ENCODE assay signal across 1 cellular context in genomic region chr7:1754345-1754908, GRCh38.
TF ChIP-seq lines count a peak whose summit lies in the region.

No MANE protein-coding gene starts in this region.

TF ChIP-seq in K562, 482 proteins besides CTCF, POLR2A, EP300 and RAD21 (continued from another document):
- TF ChIP-seq CHD7 (IDR thresholded peaks at IDR 0.05; ENCODE audit: low read depth, low read length), result no peak
- no peak for TF ChIP-seq SNIP1 (IDR thresholded peaks at IDR 0.05; ENCODE audit: low read depth)
- no peak for TF ChIP-seq ILF3 (IDR thresholded peaks at IDR 0.05; ENCODE audit: borderline replicate concordance)
- no peak for TF ChIP-seq NFATC3 (IDR thresholded peaks at IDR 0.05)
- no peak for TF ChIP-seq CGGBP1 (CRISPR knock-in tag; IDR thresholded peaks at IDR 0.05)
- peak; percentile 89 for TF ChIP-seq ZNF512 (tag; IDR thresholded peaks at IDR 0.05)
- 0 out of 2 replicates have a peak, but pooled peaks have one; percentile 59 for TF ChIP-seq LARP7 (IDR thresholded peaks at IDR 0.05)
TF ChIP-seq in K562: peak in this region for 2.
